Comparison of ENCODE assay signal across 21 cellular contexts in genomic region chr12:51450816-51451215, GRCh38. TPM values are rescaled to one million over a fixed set of nuclear protein-coding genes. Genes with fewer than 3 reads are reported as not detected.
DNase-seq lines count a peak whose midpoint lies in the region; ATAC-seq and TF ChIP-seq lines count a peak whose summit lies in the region.
"Had no signal": no experiment of that assay in that cellular context is flagged by ENCODE, and none has a peak within 500 bp of the region (broad histone marks: within the 10 kb centered on the region; RNA-seq: fewer than 3 reads in every experiment).

No MANE protein-coding gene starts in this region.

- ATAC-seq in WTC11 (peak; percentile 55), omental fat pad (ENCODE audit: low FRiP score) (no peak), T-cell (replicated peaks in 1 of 4) (no peak)
- ATAC-seq: GM12878 had no signal

- POLR2A ChIA-PET in WTC11 (lab: Charles Lee) (no interaction called here), T-cell (lab: Charles Lee) (no interaction called here)

- in situ Hi-C loops in G401 (cut with HindIII; ENCODE audit: low sequenced_read_pairs), result no loop called here

- H3K4me3 ChIP-seq in ovary, result no peak overlapping the region
- H3K4me3 ChIP-seq: GM12878, Peyer's patch had no signal

- H3K36me3 ChIP-seq in ovary, result no peaks in the 10 kb centered on the region
- H3K36me3 ChIP-seq: Peyer's patch had no signal

- H3K9me3 Mint-ChIP-seq in WTC11 (no peaks in the 10 kb centered on the region), T-cell (no peaks in the 10 kb centered on the region)
- no peaks in the 10 kb centered on the region for H3K9me3 Mint-ChIP-seq in activated naive CD8-positive, alpha-beta T cell treated with anti-CD3 and anti-CD28 coated beads for 36 hours
- H3K9me3 Mint-ChIP-seq: IgD-negative memory B cell had no signal

- H3K27me3 ChIP-seq in ovary, result no peaks in the 10 kb centered on the region
- H3K27me3 ChIP-seq: Peyer's patch had no signal

- DNase-seq in G401 (ENCODE audit: low spot score) (peak; percentile 21), WTC11 (ENCODE audit: low spot score) (peak; percentile 22), iPS-NIHi7 (ENCODE audit: extremely low spot score) (peak; percentile 18), ovary (peak; percentile 41 to 75 (median 57)), omental fat pad (ENCODE audit: low spot score) (no peak), T-cell (no peak), A172 (ENCODE audit: low spot score) (no peak)
- DNase-seq in activated naive CD8-positive, alpha-beta T cell treated with anti-CD3 and anti-CD28 coated beads for 36 hours, result no peak
- DNase-seq: EL, GOT3, Karpas-422, NCI-H1694, NCI-H2081 treated with DMSO at 0.1 percent for 48 hours, NCI-H2171 treated with DMSO at 0.1 percent for 48 hours, NCI-H446, NCI-H526, Peyer's patch had no signal

- no peaks in the 10 kb centered on the region for H3K27me3 Mint-ChIP-seq in WTC11 (ENCODE audit: low read depth)
- no peaks in the 10 kb centered on the region for H3K27me3 Mint-ChIP-seq in T-cell
- no peaks in the 10 kb centered on the region for H3K27me3 Mint-ChIP-seq in activated naive CD8-positive, alpha-beta T cell treated with anti-CD3 and anti-CD28 coated beads for 36 hours
- H3K27me3 Mint-ChIP-seq: B cell, IgD-negative memory B cell had no signal

- H3K36me3 Mint-ChIP-seq in WTC11 (no peaks in the 10 kb centered on the region), T-cell (peaks cover 4% of the 10 kb centered on the region)
- no peaks in the 10 kb centered on the region for H3K36me3 Mint-ChIP-seq in activated naive CD8-positive, alpha-beta T cell treated with anti-CD3 and anti-CD28 coated beads for 36 hours

- H3K4me3 Mint-ChIP-seq in WTC11 (no peak overlapping the region), T-cell (no peak overlapping the region)
- H3K4me3 Mint-ChIP-seq in activated naive CD8-positive, alpha-beta T cell treated with anti-CD3 and anti-CD28 coated beads for 36 hours, result no peak overlapping the region
- H3K4me3 Mint-ChIP-seq: B cell, CD14-positive monocyte, IgD-negative memory B cell had no signal

- H3K27ac Mint-ChIP-seq in WTC11 (peak overlapping the region; percentile 55; the same call in 1 of the 2 replicates), T-cell (no peak overlapping the region)
- no peak overlapping the region for H3K27ac Mint-ChIP-seq in activated naive CD8-positive, alpha-beta T cell treated with anti-CD3 and anti-CD28 coated beads for 36 hours
- H3K27ac Mint-ChIP-seq: B cell, CD14-positive monocyte, IgD-negative memory B cell had no signal

- no peak for TF ChIP-seq CTCF in WTC11 (IDR thresholded peaks at IDR 0.05)
- TF ChIP-seq CTCF in ovary (IDR thresholded peaks at IDR 0.05), result no peak
- no peak for TF ChIP-seq CTCF in omental fat pad (IDR thresholded peaks at IDR 0.05)

- no peaks in the 10 kb centered on the region for H3K9me3 ChIP-seq in ovary
- H3K9me3 ChIP-seq: Peyer's patch had no signal

- intact Hi-C loops in ovary (cut with DNase I), result no loop called here

- CTCF ChIA-PET in WTC11 (lab: Charles Lee) (no interaction called here), T-cell (lab: Charles Lee) (no interaction called here)

- H3K4me1 Mint-ChIP-seq in WTC11 (peaks cover 49% of the 10 kb centered on the region), T-cell (peaks cover 0 to 7% (median 0%) of the 10 kb centered on the region in 3 donors)
- H3K4me1 Mint-ChIP-seq in activated naive CD8-positive, alpha-beta T cell treated with anti-CD3 and anti-CD28 coated beads for 36 hours, result no peaks in the 10 kb centered on the region
- H3K4me1 Mint-ChIP-seq: B cell had no signal

- TF ChIP-seq POLR2A in ovary (IDR thresholded peaks at IDR 0.05), result no peak

- H3K27ac ChIP-seq in ovary, result peak overlapping the region in 1 of 2 donors; percentile 65
- H3K27ac ChIP-seq: Peyer's patch had no signal

- TF ChIP-seq EP300 in ovary (IDR thresholded peaks at IDR 0.05), result no peak

- H3K4me1 ChIP-seq in ovary (ENCODE audit: insufficient read depth), result no peaks in the 10 kb centered on the region
- H3K4me1 ChIP-seq: Peyer's patch had no signal

- WGBS in ovary, 3 donors, result 20 to 59% (median 23%) methylated on average over 13 of the region's 13 CpGs

TF ChIP-seq in WTC11, 78 proteins besides CTCF, POLR2A, EP300 and RAD21 (continues in another document):
- TF ChIP-seq, protein P1, sequence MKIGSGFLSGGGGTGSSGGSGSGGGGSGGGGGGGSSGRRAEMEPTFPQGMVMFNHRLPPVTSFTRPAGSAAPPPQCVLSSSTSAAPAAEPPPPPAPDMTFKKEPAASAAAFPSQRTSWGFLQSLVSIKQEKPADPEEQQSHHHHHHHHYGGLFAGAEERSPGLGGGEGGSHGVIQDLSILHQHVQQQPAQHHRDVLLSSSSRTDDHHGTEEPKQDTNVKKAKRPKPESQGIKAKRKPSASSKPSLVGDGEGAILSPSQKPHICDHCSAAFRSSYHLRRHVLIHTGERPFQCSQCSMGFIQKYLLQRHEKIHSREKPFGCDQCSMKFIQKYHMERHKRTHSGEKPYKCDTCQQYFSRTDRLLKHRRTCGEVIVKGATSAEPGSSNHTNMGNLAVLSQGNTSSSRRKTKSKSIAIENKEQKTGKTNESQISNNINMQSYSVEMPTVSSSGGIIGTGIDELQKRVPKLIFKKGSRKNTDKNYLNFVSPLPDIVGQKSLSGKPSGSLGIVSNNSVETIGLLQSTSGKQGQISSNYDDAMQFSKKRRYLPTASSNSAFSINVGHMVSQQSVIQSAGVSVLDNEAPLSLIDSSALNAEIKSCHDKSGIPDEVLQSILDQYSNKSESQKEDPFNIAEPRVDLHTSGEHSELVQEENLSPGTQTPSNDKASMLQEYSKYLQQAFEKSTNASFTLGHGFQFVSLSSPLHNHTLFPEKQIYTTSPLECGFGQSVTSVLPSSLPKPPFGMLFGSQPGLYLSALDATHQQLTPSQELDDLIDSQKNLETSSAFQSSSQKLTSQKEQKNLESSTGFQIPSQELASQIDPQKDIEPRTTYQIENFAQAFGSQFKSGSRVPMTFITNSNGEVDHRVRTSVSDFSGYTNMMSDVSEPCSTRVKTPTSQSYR (CRISPR knock-in tag; IDR thresholded peaks at IDR 0.05), result no peak
- TF ChIP-seq NFE2L1 (CRISPR knock-in tag; IDR thresholded peaks at IDR 0.05), result no peak
- TF ChIP-seq ZNF219 (CRISPR knock-in tag; IDR thresholded peaks at IDR 0.05; ENCODE audit: borderline replicate concordance), result no peak
- no peak for TF ChIP-seq NR1H2 (CRISPR knock-in tag; IDR thresholded peaks at IDR 0.05)
- TF ChIP-seq, protein P2, sequence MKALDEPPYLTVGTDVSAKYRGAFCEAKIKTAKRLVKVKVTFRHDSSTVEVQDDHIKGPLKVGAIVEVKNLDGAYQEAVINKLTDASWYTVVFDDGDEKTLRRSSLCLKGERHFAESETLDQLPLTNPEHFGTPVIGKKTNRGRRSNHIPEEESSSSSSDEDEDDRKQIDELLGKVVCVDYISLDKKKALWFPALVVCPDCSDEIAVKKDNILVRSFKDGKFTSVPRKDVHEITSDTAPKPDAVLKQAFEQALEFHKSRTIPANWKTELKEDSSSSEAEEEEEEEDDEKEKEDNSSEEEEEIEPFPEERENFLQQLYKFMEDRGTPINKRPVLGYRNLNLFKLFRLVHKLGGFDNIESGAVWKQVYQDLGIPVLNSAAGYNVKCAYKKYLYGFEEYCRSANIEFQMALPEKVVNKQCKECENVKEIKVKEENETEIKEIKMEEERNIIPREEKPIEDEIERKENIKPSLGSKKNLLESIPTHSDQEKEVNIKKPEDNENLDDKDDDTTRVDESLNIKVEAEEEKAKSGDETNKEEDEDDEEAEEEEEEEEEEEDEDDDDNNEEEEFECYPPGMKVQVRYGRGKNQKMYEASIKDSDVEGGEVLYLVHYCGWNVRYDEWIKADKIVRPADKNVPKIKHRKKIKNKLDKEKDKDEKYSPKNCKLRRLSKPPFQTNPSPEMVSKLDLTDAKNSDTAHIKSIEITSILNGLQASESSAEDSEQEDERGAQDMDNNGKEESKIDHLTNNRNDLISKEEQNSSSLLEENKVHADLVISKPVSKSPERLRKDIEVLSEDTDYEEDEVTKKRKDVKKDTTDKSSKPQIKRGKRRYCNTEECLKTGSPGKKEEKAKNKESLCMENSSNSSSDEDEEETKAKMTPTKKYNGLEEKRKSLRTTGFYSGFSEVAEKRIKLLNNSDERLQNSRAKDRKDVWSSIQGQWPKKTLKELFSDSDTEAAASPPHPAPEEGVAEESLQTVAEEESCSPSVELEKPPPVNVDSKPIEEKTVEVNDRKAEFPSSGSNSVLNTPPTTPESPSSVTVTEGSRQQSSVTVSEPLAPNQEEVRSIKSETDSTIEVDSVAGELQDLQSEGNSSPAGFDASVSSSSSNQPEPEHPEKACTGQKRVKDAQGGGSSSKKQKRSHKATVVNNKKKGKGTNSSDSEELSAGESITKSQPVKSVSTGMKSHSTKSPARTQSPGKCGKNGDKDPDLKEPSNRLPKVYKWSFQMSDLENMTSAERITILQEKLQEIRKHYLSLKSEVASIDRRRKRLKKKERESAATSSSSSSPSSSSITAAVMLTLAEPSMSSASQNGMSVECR (CRISPR knock-in tag; IDR thresholded peaks at IDR 0.05; ENCODE audit: borderline replicate concordance), result no peak

RNA-seq across cellular contexts. Expression of gene SLC4A8, which starts 26.2 kb away (rescaled TPM):
- total RNA-seq in G401 (2014; rRNA removed; shearing (Covaris generic)), result 1.4 and 2.2 TPM in 2 replicates
- total RNA-seq in WTC11 (2021) (13.1 to 23.5 TPM (median 16.9 TPM) in 3 replicates), ovary (10 to 100 TPM in 4 of 7 donors, 1 to 10 TPM in 3; 4.7 to 18.5 (median 10.6) TPM), omental fat pad (1 to 10 TPM in 3 of 4 donors, under 1 TPM in 1; 0.37 to 4.7 (median 1.8) TPM), T-cell (1 to 10 TPM in 3 of 5 donors, under 1 TPM in 2; 0.82 to 3.3 (median 1.1) TPM)
- polyA plus RNA-seq in ovary, result 1 to 10 TPM; 1.5 to 4.7 TPM
- 7.5 and 14.4 TPM in 2 replicates for total RNA-seq in A172 (2014; rRNA removed; shearing (Covaris generic))
- 1 to 10 TPM; 1.3 to 2.1 TPM for total RNA-seq in activated naive CD8-positive, alpha-beta T cell treated with anti-CD3 and anti-CD28 coated beads for 36 hours

RNA-seq across cellular contexts. Expression of gene GALNT6, which starts 59.6 kb away (rescaled TPM):
- 5.8 and 18.1 TPM in 2 replicates for total RNA-seq in G401 (2014; rRNA removed; shearing (Covaris generic))
- total RNA-seq in WTC11 (2021) (11.0 to 18.3 TPM (median 11.2 TPM) in 3 replicates), ovary (10 to 100 TPM in 2 of 7 donors, 1 to 10 TPM in 4, under 1 TPM in 1; 0.56 to 14.5 (median 4.0) TPM), omental fat pad (10 to 100 TPM in 3 of 4 donors, 1 to 10 TPM in 1; 4.2 to 12.9 (median 10.7) TPM), T-cell (10 to 100 TPM in 2 of 5 donors, 1 to 10 TPM in 3; 5.3 to 19.6 (median 7.9) TPM)
- polyA plus RNA-seq in ovary, result 1 to 10 TPM in 1 of 2 donors, under 1 TPM in 1; 0.51 to 2.7 TPM
- total RNA-seq in A172 (2014; rRNA removed; shearing (Covaris generic)), result 16.5 and 38.0 TPM in 2 replicates
- total RNA-seq in activated naive CD8-positive, alpha-beta T cell treated with anti-CD3 and anti-CD28 coated beads for 36 hours, result 10 to 100 TPM; 19.0 to 19.9 TPM

Comparison
In these comparisons a context has a peak if more than half of its experiments do, and no peak if none do; other contexts are left out.
1. DNase-seq: peak in G401 (single experiment), WTC11 (single experiment), iPS-NIHi7 (single experiment) and ovary (5 of 5); none in omental fat pad (single experiment), T-cell (0 of 34), A172 (single experiment) and activated naive CD8-positive, alpha-beta T cell treated with anti-CD3 and anti-CD28 coated beads for 36 hours (single experiment).